Comparison of ENCODE assay signal across 8 cellular contexts in genomic region chr7:132655071-132655761, GRCh38.
DNase-seq lines count a peak whose midpoint lies in the region; ATAC-seq and TF ChIP-seq lines count a peak whose summit lies in the region.

No MANE protein-coding gene starts in this region.

- peaks cover 0 to 25% (median 7%) of the 10 kb centered on the region in 12 donors for H3K4me1 ChIP-seq in heart left ventricle

- no peak for TF ChIP-seq CTCF in heart left ventricle (IDR thresholded peaks at IDR 0.05)

- DNase-seq in CMK (ENCODE audit: low read depth) (peak; percentile 87), heart left ventricle (peak in 4 of 5 donors; percentile 28 to 63 (median 52)), skeletal muscle cell (ENCODE audit: low read depth) (peak; percentile 46), kidney glomerular epithelial cell (lab: John Stamatoyannopoulos, UW) (no peak), NCI-H2107 (lab: John Stamatoyannopoulos, UW) (no peak)
- DNase-seq in Jurkat, Clone E6-1 (ENCODE audit: low read depth, low spot score), result peak; percentile 98
- peak; percentile 18 for DNase-seq in activated T-cell treated with anti-CD3 and anti-CD28 coated beads, Interleukin-2, amount 50 U/mL, for 4 hours

- no peaks in the 10 kb centered on the region for H3K27me3 ChIP-seq in heart left ventricle

- TF ChIP-seq POLR2A in heart left ventricle (IDR thresholded peaks at IDR 0.05), result no peak

- WGBS in heart left ventricle, 4 donors, result 16 to 20% (median 19%) methylated on average over 13 of the region's 13 CpGs

- H3K36me3 ChIP-seq in heart left ventricle, result no peaks in the 10 kb centered on the region

- no peaks in the 10 kb centered on the region for H3K36me3 Mint-ChIP-seq in activated T-cell treated with anti-CD3 and anti-CD28 coated beads, Interleukin-2, amount 50 U/mL, for 4 hours (ENCODE audit: insufficient read depth)

- peak overlapping the region in 1 of 12 donors; percentile 69 for H3K27ac ChIP-seq in heart left ventricle

- peak overlapping the region; percentile 51 for H3K4me3 ChIP-seq in Jurkat, Clone E6-1 (ENCODE audit: low read length)
- H3K4me3 ChIP-seq in heart left ventricle (peak overlapping the region in 9 of 12 donors; percentile 1 to 33 (median 12)), skeletal muscle cell (ENCODE audit: low read depth, low read length) (peak overlapping the region; percentile 21)

- ATAC-seq in activated T-cell treated with anti-CD3 and anti-CD28 coated beads, Interleukin-2, amount 50 U/mL, for 4 hours, result peak; percentile 64 to 71
- ATAC-seq in heart left ventricle (peak; percentile 65 to 90 (median 76)), GM18517 (IDR thresholded peaks at IDR 0.05; ENCODE audit: unreplicated experiment) (no peak)

- intact Hi-C loops in heart left ventricle (cut with DNase I), result no loop called here

- peaks cover 6% of the 10 kb centered on the region for H3K9me3 Mint-ChIP-seq in activated T-cell treated with anti-CD3 and anti-CD28 coated beads, Interleukin-2, amount 50 U/mL, for 4 hours

- H3K4me3 Mint-ChIP-seq in activated T-cell treated with anti-CD3 and anti-CD28 coated beads, Interleukin-2, amount 50 U/mL, for 4 hours, result peak overlapping the region; percentile 83

- no peaks in the 10 kb centered on the region for H3K27me3 Mint-ChIP-seq in activated T-cell treated with anti-CD3 and anti-CD28 coated beads, Interleukin-2, amount 50 U/mL, for 4 hours (ENCODE audit: low read depth)

- peaks cover 34% of the 10 kb centered on the region for H3K4me1 Mint-ChIP-seq in activated T-cell treated with anti-CD3 and anti-CD28 coated beads, Interleukin-2, amount 50 U/mL, for 4 hours (ENCODE audit: low read depth)

- peaks cover 0 to 6% (median 0%) of the 10 kb centered on the region in 12 donors for H3K9me3 ChIP-seq in heart left ventricle

Comparison
In these comparisons a context has a peak if more than half of its experiments do, and no peak if none do; other contexts are left out.
1. DNase-seq: peak in CMK (single experiment), Jurkat, Clone E6-1 (single experiment), activated T-cell treated with anti-CD3 and anti-CD28 coated beads, Interleukin-2, amount 50 U/mL, for 4 hours (single experiment), heart left ventricle (4 of 5) and skeletal muscle cell (single experiment); none in kidney glomerular epithelial cell (single experiment) and NCI-H2107 (single experiment).
2. Peak in every context shown above with its lines, with median percentiles within 50 percentile points of each other: H3K4me3 ChIP-seq.